ENCODE assay signal across 8 cellular contexts in genomic region chr11:114162719-114163123, GRCh38.
DNase-seq lines count a peak whose midpoint lies in the region; ATAC-seq and TF ChIP-seq lines count a peak whose summit lies in the region.

No MANE protein-coding gene starts in this region.

- H3K27me3 ChIP-seq in MG63 (peaks cover 3% of the 10 kb centered on the region), right cardiac atrium (ENCODE audit: control insufficient read depth, insufficient read depth) (no peaks in the 10 kb centered on the region), gastrocnemius medialis (no peaks in the 10 kb centered on the region)

- H3K4me3 ChIP-seq in AG09309 (ENCODE audit: control insufficient read depth, low read depth, low read length) = no peak overlapping the region
- H3K4me3 ChIP-seq in MG63 = no peak overlapping the region
- H3K4me3 ChIP-seq in right cardiac atrium (ENCODE audit: low read length) = no peak overlapping the region
- H3K4me3 ChIP-seq in gastrocnemius medialis = peak overlapping the region; percentile 49 to 62 (median 56)

- 6% methylated on average over 12 of the region's 12 CpGs for WGBS in right cardiac atrium

- peak; percentile 75 to 83 for ATAC-seq in right cardiac atrium
- peak; percentile 41 to 42 for ATAC-seq in gastrocnemius medialis
- no peak for ATAC-seq in GM19023 (IDR thresholded peaks at IDR 0.05; ENCODE audit: unreplicated experiment)
- ATAC-seq in HG03442 (IDR thresholded peaks at IDR 0.05; ENCODE audit: unreplicated experiment) = no peak

- H3K9me3 ChIP-seq in MG63 (no peaks in the 10 kb centered on the region), right cardiac atrium (ENCODE audit: control insufficient read depth, low read length) (no peaks in the 10 kb centered on the region), gastrocnemius medialis (no peaks in the 10 kb centered on the region)

- DNase-seq in AG09309 (ENCODE audit: low read depth) (peak; percentile 94), MG63 (peak; percentile 92), anterior cingulate cortex (lab: John Stamatoyannopoulos, UW) (peak; percentile 52 to 98 (median 88)), right cardiac atrium (peak; percentile 88 to 93 (median 91)), gastrocnemius medialis (peak; percentile 95 to 97), KBM-7 (no peak)

- no peak for TF ChIP-seq CTCF in AG09309 (IDR thresholded peaks at IDR 0.05; ENCODE audit: control insufficient read depth, insufficient read depth, low read depth, low read length, missing control alignments)
- TF ChIP-seq CTCF in gastrocnemius medialis (IDR thresholded peaks at IDR 0.05 in 4 of 5, conservative IDR thresholded peaks at IDR 0.05 in 1 of 5) = no peak

- in situ Hi-C loops in gastrocnemius medialis (cut with MboI; ENCODE audit: low sequenced_read_pairs in 4 of 4) (loop anchor here in 1 of 4 donors (5.0 kb wide), 1 partner anchor 35 kb away; no protein-coding TSS in a partner anchor), KBM-7 (cut with MboI; ENCODE audit: low pct_unique_long_range_greater_than_20kb, low sequenced_read_pairs) (no loop called here)

- no peaks in the 10 kb centered on the region for H3K36me3 ChIP-seq in MG63
- H3K36me3 ChIP-seq in gastrocnemius medialis = peaks cover 0 to 10% of the 10 kb centered on the region in 2 donors

- peaks cover 72% of the 10 kb centered on the region for H3K4me1 ChIP-seq in right cardiac atrium (ENCODE audit: control insufficient read depth, insufficient read depth, low read length)
- peaks cover 78 to 89% of the 10 kb centered on the region in 2 donors for H3K4me1 ChIP-seq in gastrocnemius medialis

- intact Hi-C loops in right cardiac atrium (cut with DNase I) (loop anchor here in 1 of 4 donors (10.0 kb wide), 1 partner anchor 88 kb away; no protein-coding TSS in a partner anchor), gastrocnemius medialis (cut with DNase I; ENCODE audit: low total_unique reads) (loop anchor here (1.0 to 5.0 kb wide), 4 partner anchors 17 to 135 kb away; partner anchors contain the start of gene NNMT)

- H3K27ac ChIP-seq in right cardiac atrium (ENCODE audit: low read length) = peak overlapping the region; percentile 100
- H3K27ac ChIP-seq in gastrocnemius medialis = peak overlapping the region; percentile 94 to 99 (median 96)

- no peak for TF ChIP-seq POLR2A in gastrocnemius medialis (IDR thresholded peaks at IDR 0.05)

Comparison
In these comparisons a context has a peak if more than half of its experiments do, and no peak if none do; other contexts are left out.
1. H3K4me3 ChIP-seq: peak in gastrocnemius medialis (4 of 4); none in AG09309 (single experiment), MG63 (single experiment) and right cardiac atrium (single experiment).
2. ATAC-seq: peak in right cardiac atrium (2 of 2) and gastrocnemius medialis (2 of 2); none in GM19023 (single experiment) and HG03442 (single experiment).